Comparison of ENCODE assay signal across 2 cellular contexts in the genomic region with DNA sequence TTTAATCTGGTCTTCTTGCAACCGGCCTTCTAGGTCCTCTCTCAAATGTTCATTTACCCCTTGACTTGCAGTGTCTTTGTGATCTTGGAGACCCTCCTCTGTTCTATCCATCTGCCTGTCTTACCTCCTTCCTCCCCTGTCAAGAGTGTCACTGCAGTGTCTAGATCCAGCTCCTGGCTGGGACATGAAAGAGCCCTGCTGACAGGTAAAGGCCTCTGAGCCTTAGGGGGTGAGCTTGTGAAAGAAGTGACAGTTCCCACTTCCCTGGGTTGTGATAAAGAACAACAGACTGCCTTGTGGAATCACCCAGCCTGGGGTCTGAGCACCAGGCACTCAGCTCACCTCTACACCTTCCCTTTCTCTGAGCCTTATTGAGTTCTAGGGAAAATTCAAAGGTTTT.
TF ChIP-seq lines count a peak whose summit lies in the region.

No MANE protein-coding gene starts in this region.

TF ChIP-seq in GM23338, 12 proteins besides CTCF, POLR2A, EP300 and RAD21 (continued from another document):
- TF ChIP-seq REST (IDR thresholded peaks at IDR 0.05; ENCODE audit: unreplicated experiment) (no peak), POLR2AphosphoS5 (IDR thresholded peaks at IDR 0.05; ENCODE audit: low read depth) (no peak), CREB1 (CRISPR knock-in tag; IDR thresholded peaks at IDR 0.05; ENCODE audit: low read depth) (no peak), EZH2phosphoT487 (IDR thresholded peaks at IDR 0.05; ENCODE audit: unreplicated experiment) (no peak)

TF ChIP-seq in K562, 482 proteins besides CTCF, POLR2A, EP300 and RAD21:
- TF ChIP-seq, protein P1, sequence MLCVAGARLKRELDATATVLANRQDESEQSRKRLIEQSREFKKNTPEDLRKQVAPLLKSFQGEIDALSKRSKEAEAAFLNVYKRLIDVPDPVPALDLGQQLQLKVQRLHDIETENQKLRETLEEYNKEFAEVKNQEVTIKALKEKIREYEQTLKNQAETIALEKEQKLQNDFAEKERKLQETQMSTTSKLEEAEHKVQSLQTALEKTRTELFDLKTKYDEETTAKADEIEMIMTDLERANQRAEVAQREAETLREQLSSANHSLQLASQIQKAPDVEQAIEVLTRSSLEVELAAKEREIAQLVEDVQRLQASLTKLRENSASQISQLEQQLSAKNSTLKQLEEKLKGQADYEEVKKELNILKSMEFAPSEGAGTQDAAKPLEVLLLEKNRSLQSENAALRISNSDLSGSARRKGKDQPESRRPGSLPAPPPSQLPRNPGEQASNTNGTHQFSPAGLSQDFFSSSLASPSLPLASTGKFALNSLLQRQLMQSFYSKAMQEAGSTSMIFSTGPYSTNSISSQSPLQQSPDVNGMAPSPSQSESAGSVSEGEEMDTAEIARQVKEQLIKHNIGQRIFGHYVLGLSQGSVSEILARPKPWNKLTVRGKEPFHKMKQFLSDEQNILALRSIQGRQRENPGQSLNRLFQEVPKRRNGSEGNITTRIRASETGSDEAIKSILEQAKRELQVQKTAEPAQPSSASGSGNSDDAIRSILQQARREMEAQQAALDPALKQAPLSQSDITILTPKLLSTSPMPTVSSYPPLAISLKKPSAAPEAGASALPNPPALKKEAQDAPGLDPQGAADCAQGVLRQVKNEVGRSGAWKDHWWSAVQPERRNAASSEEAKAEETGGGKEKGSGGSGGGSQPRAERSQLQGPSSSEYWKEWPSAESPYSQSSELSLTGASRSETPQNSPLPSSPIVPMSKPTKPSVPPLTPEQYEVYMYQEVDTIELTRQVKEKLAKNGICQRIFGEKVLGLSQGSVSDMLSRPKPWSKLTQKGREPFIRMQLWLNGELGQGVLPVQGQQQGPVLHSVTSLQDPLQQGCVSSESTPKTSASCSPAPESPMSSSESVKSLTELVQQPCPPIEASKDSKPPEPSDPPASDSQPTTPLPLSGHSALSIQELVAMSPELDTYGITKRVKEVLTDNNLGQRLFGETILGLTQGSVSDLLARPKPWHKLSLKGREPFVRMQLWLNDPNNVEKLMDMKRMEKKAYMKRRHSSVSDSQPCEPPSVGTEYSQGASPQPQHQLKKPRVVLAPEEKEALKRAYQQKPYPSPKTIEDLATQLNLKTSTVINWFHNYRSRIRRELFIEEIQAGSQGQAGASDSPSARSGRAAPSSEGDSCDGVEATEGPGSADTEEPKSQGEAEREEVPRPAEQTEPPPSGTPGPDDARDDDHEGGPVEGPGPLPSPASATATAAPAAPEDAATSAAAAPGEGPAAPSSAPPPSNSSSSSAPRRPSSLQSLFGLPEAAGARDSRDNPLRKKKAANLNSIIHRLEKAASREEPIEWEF (CRISPR knock-in tag; IDR thresholded peaks at IDR 0.05): no peak
- TF ChIP-seq, protein P2, sequence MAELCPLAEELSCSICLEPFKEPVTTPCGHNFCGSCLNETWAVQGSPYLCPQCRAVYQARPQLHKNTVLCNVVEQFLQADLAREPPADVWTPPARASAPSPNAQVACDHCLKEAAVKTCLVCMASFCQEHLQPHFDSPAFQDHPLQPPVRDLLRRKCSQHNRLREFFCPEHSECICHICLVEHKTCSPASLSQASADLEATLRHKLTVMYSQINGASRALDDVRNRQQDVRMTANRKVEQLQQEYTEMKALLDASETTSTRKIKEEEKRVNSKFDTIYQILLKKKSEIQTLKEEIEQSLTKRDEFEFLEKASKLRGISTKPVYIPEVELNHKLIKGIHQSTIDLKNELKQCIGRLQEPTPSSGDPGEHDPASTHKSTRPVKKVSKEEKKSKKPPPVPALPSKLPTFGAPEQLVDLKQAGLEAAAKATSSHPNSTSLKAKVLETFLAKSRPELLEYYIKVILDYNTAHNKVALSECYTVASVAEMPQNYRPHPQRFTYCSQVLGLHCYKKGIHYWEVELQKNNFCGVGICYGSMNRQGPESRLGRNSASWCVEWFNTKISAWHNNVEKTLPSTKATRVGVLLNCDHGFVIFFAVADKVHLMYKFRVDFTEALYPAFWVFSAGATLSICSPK (IDR thresholded peaks at IDR 0.05; ENCODE audit: borderline replicate concordance): no peak
- TF ChIP-seq ELF4 (CRISPR knock-in tag; IDR thresholded peaks at IDR 0.05): no peak
- no peak for TF ChIP-seq RBBP5 (IDR thresholded peaks at IDR 0.05; ENCODE audit: borderline replicate concordance, insufficient read depth, low read length, poor library complexity, severe bottlenecking)
- TF ChIP-seq PCBP1 (IDR thresholded peaks at IDR 0.05; ENCODE audit: low read depth, low read length, poor library complexity, severe bottlenecking): no peak
